Comparison of ENCODE assay signal across 8 cellular contexts in genomic region chr1:31762726-31763670, GRCh38. TPM values are rescaled to one million over a fixed set of nuclear protein-coding genes. Genes with fewer than 3 reads are reported as not detected.
A peak's percentile ranks its signal among the peaks of the same experiment; 100 is the strongest.
DNase-seq lines count a peak whose midpoint lies in the region; ATAC-seq lines count a peak whose summit lies in the region.

No MANE protein-coding gene starts in this region.

- H3K36me3 Mint-ChIP-seq in activated CD4-positive, alpha-beta memory T cell treated with anti-CD3 and anti-CD28 coated beads for 36 hours: no peaks in the 10 kb centered on the region

- H3K27ac Mint-ChIP-seq in activated CD4-positive, alpha-beta memory T cell treated with anti-CD3 and anti-CD28 coated beads for 36 hours: no peak overlapping the region

- peaks cover 20% of the 10 kb centered on the region for H3K4me1 Mint-ChIP-seq in activated CD4-positive, alpha-beta memory T cell treated with anti-CD3 and anti-CD28 coated beads for 36 hours (ENCODE audit: low read depth)

- ATAC-seq in HG03469 (IDR thresholded peaks at IDR 0.05; ENCODE audit: unreplicated experiment): no peak

- DNase-seq in AG08396 (ENCODE audit: low spot score): peak; percentile 86
- DNase-seq in GOT3 (lab: John Stamatoyannopoulos, UW): peak; percentile 57
- DNase-seq in NCI-H526 (lab: John Stamatoyannopoulos, UW): peak; percentile 60 to 95
- DNase-seq in activated CD4-positive, alpha-beta memory T cell treated with anti-CD3 and anti-CD28 coated beads for 36 hours: peak; percentile 82
- DNase-seq in effector CD8-positive, alpha-beta T cell (lab: John Stamatoyannopoulos, UW): peak; percentile 52
- DNase-seq in medulla oblongata (ENCODE audit: extremely low spot score): peak; percentile 83
- peak; percentile 34 to 64 for DNase-seq in stimulated activated CD8-positive, alpha-beta memory T cell treated with anti-CD3 and anti-CD28 coated beads, Interleukin-15, amount 100 ng/mL, for 48 hours (ENCODE audit: low read depth in 2 of 2)

- intact Hi-C loops in activated CD4-positive, alpha-beta memory T cell treated with anti-CD3 and anti-CD28 coated beads for 36 hours (cut with micrococcal nuclease): loop anchor here (1.0 kb wide), 1 partner anchor 26 kb away; no protein-coding TSS in a partner anchor

- CTCF ChIA-PET in activated CD4-positive, alpha-beta memory T cell treated with anti-CD3 and anti-CD28 coated beads for 36 hours (lab: Charles Lee): interaction anchor here (0.6 to 2.3 kb wide), 16 partner anchors 11 to 521 kb away, joined by 3 to 48 read pairs (median 3); partner anchors contain the start of gene PEF1

- no peaks in the 10 kb centered on the region for H3K9me3 Mint-ChIP-seq in activated CD4-positive, alpha-beta memory T cell treated with anti-CD3 and anti-CD28 coated beads for 36 hours

- POLR2A ChIA-PET in activated CD4-positive, alpha-beta memory T cell treated with anti-CD3 and anti-CD28 coated beads for 36 hours (lab: Charles Lee): interaction anchor here (0.6 to 1.0 kb wide), 3 partner anchors 10 to 193 kb away, joined by 3 read pairs; no protein-coding TSS in a partner anchor

- peak overlapping the region; percentile 64 for H3K4me3 Mint-ChIP-seq in activated CD4-positive, alpha-beta memory T cell treated with anti-CD3 and anti-CD28 coated beads for 36 hours

- peaks cover 9% of the 10 kb centered on the region for H3K27me3 Mint-ChIP-seq in activated CD4-positive, alpha-beta memory T cell treated with anti-CD3 and anti-CD28 coated beads for 36 hours

RNA-seq across cellular contexts. Expression of gene ADGRB2, which starts 1.1 kb away (rescaled TPM):
- total RNA-seq in activated CD4-positive, alpha-beta memory T cell treated with anti-CD3 and anti-CD28 coated beads for 36 hours: 1 to 10 TPM; 1.6 to 1.7 TPM

RNA-seq across cellular contexts. Expression of gene SPOCD1, which starts 52.8 kb away (rescaled TPM):
- total RNA-seq in activated CD4-positive, alpha-beta memory T cell treated with anti-CD3 and anti-CD28 coated beads for 36 hours: under 1 TPM; 0.73 to 0.78 TPM

RNA-seq across cellular contexts. Expression of gene COL16A1, which starts 59.2 kb away (rescaled TPM):
- total RNA-seq in activated CD4-positive, alpha-beta memory T cell treated with anti-CD3 and anti-CD28 coated beads for 36 hours: under 1 TPM; 0.12 to 0.45 TPM
